Comparison of ENCODE assay signal across 11 cellular contexts in the genomic region with DNA sequence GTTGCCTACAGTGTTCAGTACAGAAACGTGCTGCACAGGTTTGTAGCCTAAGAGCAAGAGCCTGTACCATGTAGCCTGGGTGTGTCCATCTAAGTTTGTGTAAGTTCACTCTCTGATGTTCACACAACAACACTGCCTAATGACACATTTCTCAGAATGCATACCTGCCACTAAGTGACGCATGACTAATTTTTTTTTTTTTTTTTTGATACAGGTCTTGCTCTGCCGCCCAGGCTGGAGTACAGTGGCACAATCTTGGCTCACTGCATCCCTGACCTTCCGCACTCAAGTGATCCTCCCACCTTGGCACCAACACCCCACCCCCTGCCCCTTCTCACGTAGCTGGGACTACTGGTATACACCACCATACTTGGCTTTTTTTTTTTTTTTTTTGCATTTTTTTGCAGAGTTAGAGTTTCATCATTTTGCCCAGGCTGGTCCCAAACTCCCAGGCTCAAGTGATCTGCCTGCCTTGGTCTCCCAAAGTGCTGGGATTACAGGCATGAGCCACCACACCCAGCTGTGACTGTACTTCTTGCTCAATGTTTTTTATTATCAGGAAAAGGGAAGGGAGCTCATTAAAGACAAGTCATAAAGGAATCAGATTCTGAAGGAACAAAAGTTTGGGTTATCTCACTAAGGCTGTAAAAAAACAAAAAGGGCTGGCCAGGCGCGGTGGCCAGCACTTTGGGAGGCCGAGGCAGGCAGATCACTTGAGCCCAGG. TPM values are rescaled to one million over a fixed set of nuclear protein-coding genes. Genes with fewer than 3 reads are reported as not detected.
DNase-seq lines count a peak whose midpoint lies in the region; ATAC-seq, FAIRE-seq and TF ChIP-seq lines count a peak whose summit lies in the region.
"Had no signal": no experiment of that assay in that cellular context is flagged by ENCODE, and none has a peak within 500 bp of the region (broad histone marks: within the 10 kb centered on the region; RNA-seq: fewer than 3 reads in every experiment).

No MANE protein-coding gene starts in this region.

- H3K4me1 Mint-ChIP-seq in stimulated activated effector memory CD8-positive, alpha-beta T cell treated with anti-CD3 and anti-CD28 coated beads, Interleukin-12 subunit alpha, Interleukin-12 subunit beta, amount 100 ng/mL, for 72 hours, result no peaks in the 10 kb centered on the region
- no peaks in the 10 kb centered on the region for H3K4me1 Mint-ChIP-seq in activated naive CD8-positive, alpha-beta T cell treated with anti-CD3 and anti-CD28 coated beads, Interleukin-2, amount 50 U/mL, for 24 hours
- H3K4me1 Mint-ChIP-seq: brain had no signal

- H3K27ac ChIP-seq in K562 (ENCODE audit: extremely low read depth, low read depth, low read length) (no peak overlapping the region), right cardiac atrium (ENCODE audit: low read length) (no peak overlapping the region), coronary artery (peak overlapping the region in 1 of 2 donors; percentile 78)
- H3K27ac ChIP-seq in effector memory CD4-positive, alpha-beta T cell (ENCODE audit: insufficient read depth, low read length, poor library complexity, severe bottlenecking), result no peak overlapping the region
- H3K27ac ChIP-seq: tibial artery had no signal

- no peak for FAIRE-seq in K562 (lab: Jason Lieb, UNC)
- FAIRE-seq in GM12892 (lab: Jason Lieb, UNC), result no peak

- peaks cover 9% of the 10 kb centered on the region for H3K27me3 Mint-ChIP-seq in activated naive CD8-positive, alpha-beta T cell treated with anti-CD3 and anti-CD28 coated beads, Interleukin-2, amount 50 U/mL, for 24 hours

- H3K4me3 Mint-ChIP-seq in stimulated activated effector memory CD8-positive, alpha-beta T cell treated with anti-CD3 and anti-CD28 coated beads, Interleukin-12 subunit alpha, Interleukin-12 subunit beta, amount 100 ng/mL, for 72 hours, result no peak overlapping the region
- no peak overlapping the region for H3K4me3 Mint-ChIP-seq in activated naive CD8-positive, alpha-beta T cell treated with anti-CD3 and anti-CD28 coated beads, Interleukin-2, amount 50 U/mL, for 24 hours
- H3K4me3 Mint-ChIP-seq: activated CD8-positive, alpha-beta T cell treated with anti-CD3 and anti-CD28 coated beads for 36 hours; brain had no signal

- H3K4me1 ChIP-seq in K562 (replicated peaks in 1 of 2; ENCODE audit: control insufficient read depth in 2 of 2, insufficient read depth in 2 of 2, low read length in 2 of 2) (peaks cover 0 to 28% of the 10 kb centered on the region in 2 experiments; a peak in 3 of 5 replicates), right cardiac atrium (ENCODE audit: control insufficient read depth, insufficient read depth, low read length) (peaks cover 2% of the 10 kb centered on the region)
- no peaks in the 10 kb centered on the region for H3K4me1 ChIP-seq in effector memory CD4-positive, alpha-beta T cell (ENCODE audit: control insufficient read depth, insufficient read depth, low read length, poor library complexity, severe bottlenecking)
- H3K4me1 ChIP-seq: tibial artery had no signal

- H3K36me3 Mint-ChIP-seq in stimulated activated effector memory CD8-positive, alpha-beta T cell treated with anti-CD3 and anti-CD28 coated beads, Interleukin-12 subunit alpha, Interleukin-12 subunit beta, amount 100 ng/mL, for 72 hours, result no peaks in the 10 kb centered on the region
- H3K36me3 Mint-ChIP-seq in activated naive CD8-positive, alpha-beta T cell treated with anti-CD3 and anti-CD28 coated beads, Interleukin-2, amount 50 U/mL, for 24 hours (ENCODE audit: low read depth), result no peaks in the 10 kb centered on the region
- H3K36me3 Mint-ChIP-seq: brain had no signal

- in situ Hi-C loops in K562 (cut with MboI), result no loop called here

- ATAC-seq in K562 (no peak), right cardiac atrium (peak; percentile 49 to 68)
- ATAC-seq in stimulated activated effector memory CD8-positive, alpha-beta T cell treated with anti-CD3 and anti-CD28 coated beads, Interleukin-12 subunit alpha, Interleukin-12 subunit beta, amount 100 ng/mL, for 72 hours, result no peak
- no peak for ATAC-seq in activated naive CD8-positive, alpha-beta T cell treated with anti-CD3 and anti-CD28 coated beads, Interleukin-2, amount 50 U/mL, for 24 hours
- ATAC-seq: activated CD8-positive, alpha-beta T cell treated with anti-CD3 and anti-CD28 coated beads for 36 hours had no signal

- no peaks in the 10 kb centered on the region for H3K79me2 ChIP-seq in K562 (ENCODE audit: control insufficient read depth, insufficient read depth, low read length)

- CTCF ChIA-PET in K562 (lab: Yijun Ruan, JAX; ENCODE audit: low intra/inter-chr PET ratio), result no interaction called here

- no peaks in the 10 kb centered on the region for H3K9me3 Mint-ChIP-seq in stimulated activated effector memory CD8-positive, alpha-beta T cell treated with anti-CD3 and anti-CD28 coated beads, Interleukin-12 subunit alpha, Interleukin-12 subunit beta, amount 100 ng/mL, for 72 hours
- no peaks in the 10 kb centered on the region for H3K9me3 Mint-ChIP-seq in activated naive CD8-positive, alpha-beta T cell treated with anti-CD3 and anti-CD28 coated beads, Interleukin-2, amount 50 U/mL, for 24 hours
- H3K9me3 Mint-ChIP-seq: activated CD8-positive, alpha-beta T cell treated with anti-CD3 and anti-CD28 coated beads for 36 hours; brain had no signal

- H3K4me2 ChIP-seq in K562 (ENCODE audit: insufficient read depth, low read length), result no peak overlapping the region

- H3K9me1 ChIP-seq in K562 (ENCODE audit: control insufficient read depth, insufficient read depth, low read length), result no peaks in the 10 kb centered on the region

- H2AFZ ChIP-seq in K562 (ENCODE audit: low read depth, low read length), result no peak overlapping the region

- H4K20me1 ChIP-seq in K562 (replicated peaks; ENCODE audit: control insufficient read depth, insufficient read depth, low read length), result no peaks in the 10 kb centered on the region

- intact Hi-C loops in K562 (cut with micrococcal nuclease), result no loop called here
- intact Hi-C loops in right cardiac atrium (cut with DNase I), result no loop called here

- H3K36me3 ChIP-seq in K562 (ENCODE audit: control insufficient read depth, insufficient read depth, low read length), result no peaks in the 10 kb centered on the region
- H3K36me3 ChIP-seq in effector memory CD4-positive, alpha-beta T cell (ENCODE audit: control insufficient read depth, insufficient read depth, low read length), result no peaks in the 10 kb centered on the region
- H3K36me3 ChIP-seq: tibial artery had no signal

- BruUV-seq in K562 (replicated peaks; lab: Mats Ljungman, UMichigan), result no TSS peak

- no peak overlapping the region for H3K4me3 ChIP-seq in K562
- H3K4me3 ChIP-seq in right cardiac atrium (ENCODE audit: low read length), result no peak overlapping the region
- no peak overlapping the region for H3K4me3 ChIP-seq in coronary artery
- H3K4me3 ChIP-seq in effector memory CD4-positive, alpha-beta T cell (ENCODE audit: insufficient read depth, low read depth, low read length, poor library complexity, severe bottlenecking), result no peak overlapping the region
- H3K4me3 ChIP-seq: tibial artery had no signal

- POLR2A ChIA-PET in K562 (lab: Yijun Ruan, JAX), result interaction anchor here (0.7 to 1.3 kb wide), 2 partner anchors 362 to 570 kb away, joined by 3 read pairs; no protein-coding TSS in a partner anchor

- no peak overlapping the region for H3K9ac ChIP-seq in K562 (ENCODE audit: insufficient read depth in 1 of 2, low read depth in 2 of 2, low read length in 2 of 2)

- H3K27me3 ChIP-seq in K562 (ENCODE audit: control insufficient read depth in 2 of 2, insufficient read depth in 2 of 2, low read length in 2 of 2) (peaks cover 0 to 11% of the 10 kb centered on the region in 2 experiments; a peak in 2 of 5 replicates), right cardiac atrium (ENCODE audit: control insufficient read depth, insufficient read depth) (no peaks in the 10 kb centered on the region)
- H3K27me3 ChIP-seq in effector memory CD4-positive, alpha-beta T cell (replicated peaks; ENCODE audit: control insufficient read depth, insufficient read depth, low read length, poor library complexity, severe bottlenecking), result peaks cover 3% of the 10 kb centered on the region

- no peaks in the 10 kb centered on the region for H3K9me3 ChIP-seq in K562 (replicated peaks; ENCODE audit: control insufficient read depth, insufficient read depth, low read depth, low read length)
- H3K9me3 ChIP-seq in right cardiac atrium (ENCODE audit: control insufficient read depth, low read length), result no peaks in the 10 kb centered on the region
- H3K9me3 ChIP-seq in effector memory CD4-positive, alpha-beta T cell (ENCODE audit: control insufficient read depth, low read length), result no peaks in the 10 kb centered on the region
- H3K9me3 ChIP-seq: tibial artery had no signal

- 16% methylated on average over 7 of the region's 8 CpGs for WGBS in K562 (ENCODE audit: insufficient coverage, low coverage, missing lambda C conversion rate)
- WGBS in right cardiac atrium, result 68% methylated on average over 8 of the region's 8 CpGs

- no peak for TF ChIP-seq CTCF in K562 (IDR thresholded peaks at IDR 0.05 in 2 of 3, conservative IDR thresholded peaks at IDR 0.05 in 1 of 3; ENCODE audit: insufficient read depth in 2 of 3, low read depth in 1 of 3, low read length in 3 of 3)
- no peak for TF ChIP-seq CTCF in coronary artery (IDR thresholded peaks at IDR 0.05)

- peak overlapping the region; percentile 23 for H3K27ac Mint-ChIP-seq in stimulated activated effector memory CD8-positive, alpha-beta T cell treated with anti-CD3 and anti-CD28 coated beads, Interleukin-12 subunit alpha, Interleukin-12 subunit beta, amount 100 ng/mL, for 72 hours
- no peak overlapping the region for H3K27ac Mint-ChIP-seq in activated naive CD8-positive, alpha-beta T cell treated with anti-CD3 and anti-CD28 coated beads, Interleukin-2, amount 50 U/mL, for 24 hours
- H3K27ac Mint-ChIP-seq: activated CD8-positive, alpha-beta T cell treated with anti-CD3 and anti-CD28 coated beads for 36 hours had no signal

- peak; percentile 76 for DNase-seq in GM04504 (ENCODE audit: low read depth)
- no peak for DNase-seq in K562 (ENCODE audit: extremely low read depth in 1 of 4, low spot score in 3 of 4)
- peak; percentile 50 to 65 (median 55) for DNase-seq in right cardiac atrium
- no peak for DNase-seq in stimulated activated effector memory CD8-positive, alpha-beta T cell treated with anti-CD3 and anti-CD28 coated beads, Interleukin-12 subunit alpha, Interleukin-12 subunit beta, amount 100 ng/mL, for 72 hours (ENCODE audit: low spot score in 2 of 2)
- DNase-seq in coronary artery (ENCODE audit: low spot score), result no peak
- no peak for DNase-seq in effector memory CD4-positive, alpha-beta T cell
- no peak for DNase-seq in GM12892 (ENCODE audit: insufficient read length)
- no peak for DNase-seq in activated naive CD8-positive, alpha-beta T cell treated with anti-CD3 and anti-CD28 coated beads, Interleukin-2, amount 50 U/mL, for 24 hours
- DNase-seq: activated CD8-positive, alpha-beta T cell treated with anti-CD3 and anti-CD28 coated beads for 36 hours had no signal

- TF ChIP-seq EP300 in K562 (IDR thresholded peaks at IDR 0.05; ENCODE audit: low read length), result no peak

- TF ChIP-seq RAD21 in K562 (CRISPR knock-in tag; conservative IDR thresholded peaks at IDR 0.05 in 1 of 2, IDR thresholded peaks at IDR 0.05 in 1 of 2), result no peak

- TF ChIP-seq POLR2A in K562 (conservative IDR thresholded peaks at IDR 0.05) (no peak), GM12892 (IDR thresholded peaks at IDR 0.05; ENCODE audit: low read depth, low read length) (no peak)

RNA-seq across cellular contexts. Expression of gene CDC42BPB, which starts 10.0 kb away (rescaled TPM):
- 119 and 196 TPM in 2 replicates for total RNA-seq in K562 (2011; cell fraction: chromatin; rRNA removed; ENCODE audit: low replicate concordance)
- total RNA-seq in K562 (2011; cell fraction: nucleolus; rRNA removed), result 64.6 and 73.0 TPM in 2 replicates
- 59.7 and 71.4 TPM in 2 replicates for total RNA-seq in K562 (2011; cell fraction: nucleoplasm; rRNA removed)
- total RNA-seq in K562 (2014; rRNA removed) (12.6 and 15.1 TPM in 2 replicates), K562 (2014; rRNA removed; fragmentation: Illumina TruSeq; extraction: Trizol) (8.8 and 9.0 TPM in 2 replicates), K562 (2015; rRNA removed; fragmentation: Illumina TruSeq; extraction: Trizol) (8.7 and 9.7 TPM in 2 replicates), K562 (2021) (19.6 and 24.3 TPM in 2 replicates), right cardiac atrium (10 to 100 TPM; 67.0 to 82.5 (median 69.8) TPM)
- polyA plus RNA-seq in K562 (2011; rRNA removed) (19.5 and 22.9 TPM in 2 replicates), K562 (2014; fragmentation: Illumina TruSeq; extraction: Trizol) (16.5 and 17.0 TPM in 2 replicates), K562 (2014; fragmentation: Nextera tagmentation; extraction: Ambion mirVana) (under 1 TPM; 0.07 to 0.25 TPM), K562 (2014; rRNA removed) (13.9 and 15.0 TPM in 2 replicates), right cardiac atrium (42.5 TPM)
- polyA plus RNA-seq in K562 (2011; cell fraction: cytosol; rRNA removed), result 11.9 and 18.9 TPM in 2 replicates
- 48.6 and 73.5 TPM in 2 replicates for polyA plus RNA-seq in K562 (2011; cell fraction: nucleus; rRNA removed)
- polyA plus RNA-seq in K562 (2012), result 17.6 and 18.7 TPM in 2 replicates
- 18.5 and 26.6 TPM in 2 replicates for polyA minus RNA-seq in K562 (2011; rRNA and poly(A)+ RNA removed)
- polyA minus RNA-seq in K562 (2011; cell fraction: cytosol; rRNA and poly(A)+ RNA removed), result 21.0 and 21.4 TPM in 2 replicates
- polyA minus RNA-seq in K562 (2011; cell fraction: nucleus; rRNA and poly(A)+ RNA removed), result 22.5 and 33.5 TPM in 2 replicates
- polyA plus RNA-seq in GM12892 (2012; ENCODE audit: missing spikeins), result 9.6 TPM

RNA-seq across cellular contexts. Expression of gene LBHD2, which starts 16.6 kb away (rescaled TPM):
- not detected in 2 replicates for total RNA-seq in K562 (2011; cell fraction: chromatin; rRNA removed; ENCODE audit: low replicate concordance)
- not detected in 2 replicates for total RNA-seq in K562 (2011; cell fraction: nucleolus; rRNA removed)
- total RNA-seq in K562 (2011; cell fraction: nucleoplasm; rRNA removed), result not detected in 2 replicates
- total RNA-seq in K562 (2014; rRNA removed), result not detected in 2 replicates
- total RNA-seq in K562 (2014; rRNA removed; fragmentation: Illumina TruSeq; extraction: Trizol), result not detected in 2 replicates
- total RNA-seq in K562 (2015; rRNA removed; fragmentation: Illumina TruSeq; extraction: Trizol), result not detected in 2 replicates
- not detected in 2 replicates for total RNA-seq in K562 (2021)
- polyA plus RNA-seq in K562 (2011; rRNA removed), result not detected in 2 replicates
- polyA plus RNA-seq in K562 (2011; cell fraction: cytosol; rRNA removed), result 0.30 TPM in 1 of 2 replicates, not detected in the other
- polyA plus RNA-seq in K562 (2011; cell fraction: nucleus; rRNA removed), result not detected in 2 replicates
- polyA plus RNA-seq in K562 (2012), result not detected in 2 replicates
- not detected in 2 replicates for polyA plus RNA-seq in K562 (2014; fragmentation: Illumina TruSeq; extraction: Trizol)
- polyA plus RNA-seq in K562 (2014; fragmentation: Nextera tagmentation; extraction: Ambion mirVana), result not detected
- polyA plus RNA-seq in K562 (2014; rRNA removed), result not detected in 2 replicates
- polyA minus RNA-seq in K562 (2011; rRNA and poly(A)+ RNA removed), result not detected in 2 replicates
- not detected in 2 replicates for polyA minus RNA-seq in K562 (2011; cell fraction: cytosol; rRNA and poly(A)+ RNA removed)
- not detected in 2 replicates for polyA minus RNA-seq in K562 (2011; cell fraction: nucleus; rRNA and poly(A)+ RNA removed)
- not detected for total RNA-seq in right cardiac atrium
- polyA plus RNA-seq in right cardiac atrium, result not detected
- not detected for polyA plus RNA-seq in GM12892 (2012; ENCODE audit: missing spikeins)
- total RNA-seq: activated CD8-positive, alpha-beta T cell treated with anti-CD3 and anti-CD28 coated beads for 36 hours had no signal

RNA-seq across cellular contexts. Expression of gene EXOC3L4, which starts 27.1 kb away (rescaled TPM):
- 7.7 and 24.3 TPM in 2 replicates for total RNA-seq in K562 (2011; cell fraction: chromatin; rRNA removed; ENCODE audit: low replicate concordance)
- total RNA-seq in K562 (2011; cell fraction: nucleolus; rRNA removed), result 22.4 and 23.0 TPM in 2 replicates
- 13.8 and 17.9 TPM in 2 replicates for total RNA-seq in K562 (2011; cell fraction: nucleoplasm; rRNA removed)
- total RNA-seq in K562 (2014; rRNA removed), result 3.5 and 5.6 TPM in 2 replicates
- 0.33 TPM in 1 of 2 replicates, not detected in the other for total RNA-seq in K562 (2014; rRNA removed; fragmentation: Illumina TruSeq; extraction: Trizol)
- 0.83 and 1.6 TPM in 2 replicates for total RNA-seq in K562 (2015; rRNA removed; fragmentation: Illumina TruSeq; extraction: Trizol)
- total RNA-seq in K562 (2021), result 5.4 and 6.7 TPM in 2 replicates
- 1.1 and 2.0 TPM in 2 replicates for polyA plus RNA-seq in K562 (2011; rRNA removed)
- polyA plus RNA-seq in K562 (2011; cell fraction: cytosol; rRNA removed), result 1.6 and 3.7 TPM in 2 replicates
- 8.4 and 18.9 TPM in 2 replicates for polyA plus RNA-seq in K562 (2011; cell fraction: nucleus; rRNA removed)
- 1.8 and 2.2 TPM in 2 replicates for polyA plus RNA-seq in K562 (2012)
- 0.25 and 0.97 TPM in 2 replicates for polyA plus RNA-seq in K562 (2014; fragmentation: Illumina TruSeq; extraction: Trizol)
- polyA plus RNA-seq in K562 (2014; fragmentation: Nextera tagmentation; extraction: Ambion mirVana), result under 1 TPM in 1 of 2 experiments, not detected in 1; 0.10 TPM
- 6.2 and 11.7 TPM in 2 replicates for polyA plus RNA-seq in K562 (2014; rRNA removed)
- polyA minus RNA-seq in K562 (2011; rRNA and poly(A)+ RNA removed), result 0.21 TPM in 1 of 2 replicates, not detected in the other
- 2.5 and 2.9 TPM in 2 replicates for polyA minus RNA-seq in K562 (2011; cell fraction: cytosol; rRNA and poly(A)+ RNA removed)
- 3.1 and 5.0 TPM in 2 replicates for polyA minus RNA-seq in K562 (2011; cell fraction: nucleus; rRNA and poly(A)+ RNA removed)
- 1 to 10 TPM in 3 of 4 donors, under 1 TPM in 1; 0.63 to 2.5 (median 1.1) TPM for total RNA-seq in right cardiac atrium
- polyA plus RNA-seq in right cardiac atrium, result 1.4 TPM
- not detected for polyA plus RNA-seq in GM12892 (2012; ENCODE audit: missing spikeins)
- total RNA-seq: activated CD8-positive, alpha-beta T cell treated with anti-CD3 and anti-CD28 coated beads for 36 hours had no signal

RNA-seq across cellular contexts. Expression of gene TNFAIP2, which starts 55.9 kb away (rescaled TPM):
- 31.9 and 75.4 TPM in 2 replicates for total RNA-seq in K562 (2011; cell fraction: chromatin; rRNA removed; ENCODE audit: low replicate concordance)
- 55.1 and 66.9 TPM in 2 replicates for total RNA-seq in K562 (2011; cell fraction: nucleolus; rRNA removed)
- total RNA-seq in K562 (2011; cell fraction: nucleoplasm; rRNA removed), result 38.6 and 39.3 TPM in 2 replicates
- 39.5 and 46.0 TPM in 2 replicates for total RNA-seq in K562 (2014; rRNA removed)
- 20.8 and 23.7 TPM in 2 replicates for total RNA-seq in K562 (2014; rRNA removed; fragmentation: Illumina TruSeq; extraction: Trizol)
- total RNA-seq in K562 (2015; rRNA removed; fragmentation: Illumina TruSeq; extraction: Trizol), result 68.6 and 70.2 TPM in 2 replicates
- 52.7 and 61.2 TPM in 2 replicates for total RNA-seq in K562 (2021)
- 22.6 and 35.4 TPM in 2 replicates for polyA plus RNA-seq in K562 (2011; rRNA removed)
- polyA plus RNA-seq in K562 (2011; cell fraction: cytosol; rRNA removed), result 30.5 and 40.8 TPM in 2 replicates
- polyA plus RNA-seq in K562 (2011; cell fraction: nucleus; rRNA removed), result 171 and 203 TPM in 2 replicates
- 33.8 and 69.4 TPM in 2 replicates for polyA plus RNA-seq in K562 (2012)
- polyA plus RNA-seq in K562 (2014; fragmentation: Illumina TruSeq; extraction: Trizol), result 42.7 and 59.7 TPM in 2 replicates
- polyA plus RNA-seq in K562 (2014; fragmentation: Nextera tagmentation; extraction: Ambion mirVana), result 10 to 100 TPM; 44.6 to 49.7 TPM
- polyA plus RNA-seq in K562 (2014; rRNA removed), result 47.6 and 63.5 TPM in 2 replicates
- 8.9 and 13.3 TPM in 2 replicates for polyA minus RNA-seq in K562 (2011; rRNA and poly(A)+ RNA removed)
- 25.6 and 31.0 TPM in 2 replicates for polyA minus RNA-seq in K562 (2011; cell fraction: cytosol; rRNA and poly(A)+ RNA removed)
- polyA minus RNA-seq in K562 (2011; cell fraction: nucleus; rRNA and poly(A)+ RNA removed), result 17.0 and 18.2 TPM in 2 replicates
- total RNA-seq in right cardiac atrium, result 10 to 100 TPM; 41.5 to 51.3 (median 49.4) TPM
- polyA plus RNA-seq in right cardiac atrium, result 46.7 TPM
- polyA plus RNA-seq in GM12892 (2012; ENCODE audit: missing spikeins), result 71.3 TPM

Comparison
In these comparisons a context has a peak if more than half of its experiments do, and no peak if none do; other contexts are left out.
1. DNase-seq: peak in GM04504 (single experiment) and right cardiac atrium (3 of 3); none in K562 (0 of 4), stimulated activated effector memory CD8-positive, alpha-beta T cell treated with anti-CD3 and anti-CD28 coated beads, Interleukin-12 subunit alpha, Interleukin-12 subunit beta, amount 100 ng/mL, for 72 hours (0 of 2), coronary artery (single experiment), effector memory CD4-positive, alpha-beta T cell (0 of 3), GM12892 (single experiment) and activated naive CD8-positive, alpha-beta T cell treated with anti-CD3 and anti-CD28 coated beads, Interleukin-2, amount 50 U/mL, for 24 hours (single experiment).
2. ATAC-seq: peak in right cardiac atrium (2 of 2); none in K562 (single experiment), stimulated activated effector memory CD8-positive, alpha-beta T cell treated with anti-CD3 and anti-CD28 coated beads, Interleukin-12 subunit alpha, Interleukin-12 subunit beta, amount 100 ng/mL, for 72 hours (single experiment) and activated naive CD8-positive, alpha-beta T cell treated with anti-CD3 and anti-CD28 coated beads, Interleukin-2, amount 50 U/mL, for 24 hours (single experiment).